Comparison of ENCODE assay signal across 1 cellular context in genomic region chr9:130008577-130008976, GRCh38.
TF ChIP-seq lines count a peak whose summit lies in the region.

No MANE protein-coding gene starts in this region.

TF ChIP-seq in GM12878, 131 proteins besides CTCF, POLR2A, EP300 and RAD21:
- TF ChIP-seq NKRF (conservative IDR thresholded peaks at IDR 0.05) (no peak), MTA3 (IDR thresholded peaks at IDR 0.05; ENCODE audit: borderline replicate concordance, low read length) (no peak), TCF12 (IDR thresholded peaks at IDR 0.05; ENCODE audit: low read depth, low read length) (0 out of 2 replicates have a peak, but pooled peaks have one; percentile 30), ZNF207 (IDR thresholded peaks at IDR 0.05; ENCODE audit: borderline replicate concordance) (no peak), GATAD2B (conservative IDR thresholded peaks at IDR 0.05; ENCODE audit: low read depth) (no peak), ESRRA (IDR thresholded peaks at IDR 0.05; ENCODE audit: low read length) (no peak), CREM (IDR thresholded peaks at IDR 0.05; ENCODE audit: low read depth) (no peak), USF1 (IDR thresholded peaks at IDR 0.05; ENCODE audit: borderline replicate concordance, extremely low read length, insufficient read depth, low read depth, low read length) (no peak), MXI1 (IDR thresholded peaks at IDR 0.05; ENCODE audit: low read depth, low read length) (no peak), SKIL (IDR thresholded peaks at IDR 0.05; ENCODE audit: low read depth, poor library complexity, severe bottlenecking) (no peak), FOXK2 (IDR thresholded peaks at IDR 0.05) (no peak), NR2F1 (conservative IDR thresholded peaks at IDR 0.05) (no peak), BMI1 (IDR thresholded peaks at IDR 0.05; ENCODE audit: borderline replicate concordance) (0 out of 2 replicates have a peak, but pooled peaks have one; percentile 26), TBL1XR1 (IDR thresholded peaks at IDR 0.05; ENCODE audit: low read depth, low read length) (no peak), ZNF384 (IDR thresholded peaks at IDR 0.05; ENCODE audit: borderline replicate concordance, low read depth, low read length) (no peak), PKNOX1 (IDR thresholded peaks at IDR 0.05) (no peak), MAX (IDR thresholded peaks at IDR 0.05; ENCODE audit: low read depth, low read length) (no peak), TCF7 (IDR thresholded peaks at IDR 0.05; ENCODE audit: borderline replicate concordance) (no peak), NFYA (IDR thresholded peaks at IDR 0.05; ENCODE audit: borderline replicate concordance, low read depth, low read length) (no peak), ZNF687 (IDR thresholded peaks at IDR 0.05) (peak; percentile 71; the same call in 1 of the 2 replicates), WRNIP1 (IDR thresholded peaks at IDR 0.05; ENCODE audit: borderline replicate concordance, low read depth, low read length) (0 out of 2 replicates have a peak, but pooled peaks have one; percentile 23), BRCA1 (IDR thresholded peaks at IDR 0.05; ENCODE audit: low read depth, low read length) (no peak), ZZZ3 (IDR thresholded peaks at IDR 0.05; ENCODE audit: control insufficient read depth, insufficient read length, low read depth) (no peak), NR2C2 (IDR thresholded peaks at IDR 0.05; ENCODE audit: borderline replicate concordance, control insufficient read depth, insufficient read length, low read depth) (no peak), SMC3 (IDR thresholded peaks at IDR 0.05; ENCODE audit: borderline replicate concordance, low read length) (no peak), CREB1 (IDR thresholded peaks at IDR 0.05; ENCODE audit: low read depth) (0 out of 2 replicates have a peak, but pooled peaks have one; percentile 21), CUX1 (IDR thresholded peaks at IDR 0.05; ENCODE audit: insufficient replicate concordance, low read depth, low read length) (no peak), RB1 (IDR thresholded peaks at IDR 0.05; ENCODE audit: borderline replicate concordance) (no peak), TCF3 (IDR thresholded peaks at IDR 0.05; ENCODE audit: borderline replicate concordance, insufficient read depth, low read depth, low read length) (0 out of 2 replicates have a peak, but pooled peaks have one; percentile 22), STAT3 (IDR thresholded peaks at IDR 0.05; ENCODE audit: low read depth, low read length) (no peak), SRF (IDR thresholded peaks at IDR 0.05; ENCODE audit: low read depth in 2 of 2, low read length in 2 of 2) (no peak), SP1 (IDR thresholded peaks at IDR 0.05; ENCODE audit: low read depth, low read length) (no peak), BCL11A (IDR thresholded peaks at IDR 0.05; ENCODE audit: low read depth, low read length) (no peak), RUNX3 (IDR thresholded peaks at IDR 0.05; ENCODE audit: low read length) (no peak), MTA2 (IDR thresholded peaks at IDR 0.05; ENCODE audit: low read depth) (no peak), FOS (IDR thresholded peaks at IDR 0.05; ENCODE audit: borderline replicate concordance, extremely low read depth, insufficient read length) (no peak), IKZF1 (conservative IDR thresholded peaks at IDR 0.05) (peak; percentile 43; the same call in 1 of the 2 replicates), SPI1 (IDR thresholded peaks at IDR 0.05; ENCODE audit: borderline replicate concordance, insufficient read depth, low read depth, low read length) (peak; percentile 26; the same call in 1 of the 2 replicates)
TF ChIP-seq in GM12878: peak in this region for 8.
